28 cellular contexts compared by ENCODE assay signal in the genomic region with DNA sequence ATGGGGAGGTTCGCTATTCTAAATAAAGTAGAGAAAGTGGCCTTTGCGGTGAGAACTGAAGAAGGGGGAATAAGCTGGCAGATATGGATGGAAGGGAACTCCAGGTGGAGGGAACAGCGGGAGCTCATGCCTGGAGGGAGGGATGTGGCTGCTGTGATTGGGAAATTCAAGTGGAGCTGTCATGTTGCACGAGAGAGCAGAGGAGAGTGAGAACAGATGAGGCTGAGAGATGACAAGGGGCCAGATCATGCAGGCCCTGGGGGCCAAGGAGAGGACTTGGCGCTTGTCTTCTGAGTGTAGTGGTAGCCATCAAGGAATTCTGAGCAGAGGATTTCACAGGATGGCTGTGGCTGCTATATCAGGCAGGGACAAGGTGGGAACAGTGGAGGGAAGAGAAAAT.
"Had no signal": no experiment of that assay in that cellular context is flagged by ENCODE, and none has a peak within 500 bp of the region (broad histone marks: within the 10 kb centered on the region; RNA-seq: fewer than 3 reads in every experiment).

No MANE protein-coding gene starts in this region.

- ATAC-seq: activated naive CD4-positive, alpha-beta T cell treated with anti-CD3 and anti-CD28 coated beads, Interleukin-2, amount 50 U/mL, for 72 hours; activated T-cell treated with anti-CD3 and anti-CD28 coated beads, Interleukin-2, amount 50 U/mL, for 72 hours; body of pancreas; effector memory CD8-positive, alpha-beta T cell; left lung; naive thymus-derived CD4-positive, alpha-beta T cell; right cardiac atrium had no signal

- H3K4me1 ChIP-seq: body of pancreas, colonic mucosa, left lung, parathyroid adenoma, suprapubic skin, tibial artery had no signal

- DNase-seq: activated CD4-positive, alpha-beta T cell treated with anti-CD3 and anti-CD28 coated beads for 4 hours; activated CD4-positive, alpha-beta T cell treated with anti-CD3 and anti-CD28 coated beads, Interleukin-2, amount 50 U/mL, for 4 hours; activated naive CD4-positive, alpha-beta T cell; activated T-cell treated with anti-CD3 and anti-CD28 coated beads for 4 hours; activated T-cell treated with anti-CD3 and anti-CD28 coated beads, Interleukin-2, amount 50 U/mL, for 72 hours; anterior cingulate cortex; body of pancreas; cerebellar nuclear complex; colonic mucosa; effector memory CD8-positive, alpha-beta T cell; head of caudate nucleus; hypothalamus; left lung; midbrain; naive thymus-derived CD4-positive, alpha-beta T cell; nucleus accumbens; right cardiac atrium; stimulated activated CD4-positive, alpha-beta T cell treated with anti-CD3 and anti-CD28 coated beads, Interleukin-15, amount 100 ng/mL, for 24 hours; stimulated activated CD4-positive, alpha-beta T cell treated with anti-CD3 and anti-CD28 coated beads, Interleukin-2, amount 100 ng/mL, for 24 hours; stimulated activated naive CD4-positive, alpha-beta T cell; T-helper 9 cell; tibial artery had no signal

- H3K9me3 Mint-ChIP-seq: activated T-cell treated with anti-CD3 and anti-CD28 coated beads, Interleukin-2, amount 50 U/mL, for 72 hours; neural crest cell had no signal

- H3K9me3 ChIP-seq: body of pancreas, colonic mucosa, left lung, suprapubic skin, tibial artery had no signal

- H3K9ac ChIP-seq: parathyroid adenoma had no signal

- H3K27ac Mint-ChIP-seq: activated T-cell treated with anti-CD3 and anti-CD28 coated beads, Interleukin-2, amount 50 U/mL, for 72 hours; effector memory CD8-positive, alpha-beta T cell; naive thymus-derived CD4-positive, alpha-beta T cell had no signal

- H3K27me3 ChIP-seq: body of pancreas, cardiac muscle cell, colonic mucosa, left lung, suprapubic skin, tibial artery had no signal

- H3K27me3 Mint-ChIP-seq: effector memory CD8-positive, alpha-beta T cell; naive thymus-derived CD4-positive, alpha-beta T cell had no signal

- H3K4me3 Mint-ChIP-seq: activated T-cell treated with anti-CD3 and anti-CD28 coated beads, Interleukin-2, amount 50 U/mL, for 72 hours; effector memory CD8-positive, alpha-beta T cell; naive thymus-derived CD4-positive, alpha-beta T cell; neural crest cell had no signal

- H3K36me3 Mint-ChIP-seq: activated naive CD4-positive, alpha-beta T cell treated with anti-CD3 and anti-CD28 coated beads, Interleukin-2, amount 50 U/mL, for 72 hours had no signal

- H3K36me3 ChIP-seq: cardiac muscle cell, colonic mucosa, tibial artery had no signal

- H3K4me3 ChIP-seq: body of pancreas, cardiac muscle cell, colonic mucosa, left lung, suprapubic skin, tibial artery had no signal

- H3K27ac ChIP-seq: body of pancreas, colonic mucosa, left lung, parathyroid adenoma, suprapubic skin, tibial artery, VCaP had no signal

- H2AFZ ChIP-seq: parathyroid adenoma had no signal

- H3K4me1 Mint-ChIP-seq: naive thymus-derived CD4-positive, alpha-beta T cell; neural crest cell had no signal
